ENCODE assay signal across 7 cellular contexts in the genomic region with DNA sequence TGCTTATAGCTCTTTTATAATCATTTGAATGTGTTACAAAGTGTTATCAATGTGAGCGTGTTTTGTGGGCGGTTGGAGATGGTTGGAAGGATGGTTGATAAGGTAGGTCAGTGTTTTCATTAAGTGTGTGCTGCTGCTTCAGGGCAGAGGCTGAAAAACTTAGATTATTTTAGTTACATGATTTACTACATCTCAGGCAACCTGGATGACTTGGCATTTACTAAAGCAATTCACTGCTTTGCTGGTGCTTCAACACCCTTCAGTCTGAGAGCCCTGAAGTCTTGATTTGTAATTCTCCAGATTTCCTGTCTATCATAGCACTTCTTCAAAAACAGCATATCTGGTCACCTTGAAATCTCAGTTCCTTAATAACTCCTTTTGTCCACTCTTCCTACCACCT. TPM values are rescaled to one million over a fixed set of nuclear protein-coding genes. Genes with fewer than 3 reads are reported as not detected.
DNase-seq lines count a peak whose midpoint lies in the region; ATAC-seq and TF ChIP-seq lines count a peak whose summit lies in the region.
"Not testable (repeated sequence)": the region's sequence is repeated elsewhere in the genome, so short reads cannot be mapped to it uniquely, and the experiment has no call there.

No MANE protein-coding gene starts in this region.

- H3K4me3 Mint-ChIP-seq in activated B cell treated with CpG ODN at 0.5 μM for 24 hours (peak overlapping the region; percentile 35), naive B cell (peak overlapping the region in 5 of 8 donors; percentile 4 to 18 (median 10))
- H3K4me3 Mint-ChIP-seq in stimulated activated naive B cell treated with anti-CD40 and anti-IgM and Interleukin-4, amounts not matched to agents 10 μg/mL and 1 μg/mL and 100 μg/mL, for 72 hours = not testable (repeated sequence)

- peak; percentile 36 for ATAC-seq in GM18858 (IDR thresholded peaks at IDR 0.05; ENCODE audit: unreplicated experiment)
- peak; percentile 56 for ATAC-seq in HG03108 (IDR thresholded peaks at IDR 0.05; ENCODE audit: unreplicated experiment)
- peak; percentile 60 for ATAC-seq in activated B cell treated with CpG ODN at 0.5 μM for 24 hours (ENCODE audit: low read depth)
- ATAC-seq in left colon = peak; percentile 25
- peak; percentile 75 to 77 for ATAC-seq in naive B cell (ENCODE audit: low read depth in 2 of 2)
- peak; percentile 70 to 85 for ATAC-seq in stimulated activated naive B cell treated with anti-CD40 and anti-IgM and Interleukin-4, amounts not matched to agents 10 μg/mL and 1 μg/mL and 100 μg/mL, for 72 hours (replicated peaks)

- H3K27ac Mint-ChIP-seq in activated B cell treated with CpG ODN at 0.5 μM for 24 hours; naive B cell; stimulated activated naive B cell treated with anti-CD40 and anti-IgM and Interleukin-4, amounts not matched to agents 10 μg/mL and 1 μg/mL and 100 μg/mL, for 72 hours: not testable (repeated sequence)

- H3K9me3 Mint-ChIP-seq in activated B cell treated with CpG ODN at 0.5 μM for 24 hours; naive B cell; stimulated activated naive B cell treated with anti-CD40 and anti-IgM and Interleukin-4, amounts not matched to agents 10 μg/mL and 1 μg/mL and 100 μg/mL, for 72 hours: not testable (repeated sequence)

- POLR2A ChIA-PET in activated B cell treated with CpG ODN at 0.5 μM for 24 hours (lab: Charles Lee) = not testable (repeated sequence)

- H3K4me1 Mint-ChIP-seq in activated B cell treated with CpG ODN at 0.5 μM for 24 hours (peaks cover 75% of the 10 kb centered on the region), naive B cell (peaks cover 54 to 77% (median 71%) of the 10 kb centered on the region in 3 donors)
- peaks cover 35 to 73% of the 10 kb centered on the region in 2 donors for H3K4me1 Mint-ChIP-seq in stimulated activated naive B cell treated with anti-CD40 and anti-IgM and Interleukin-4, amounts not matched to agents 10 μg/mL and 1 μg/mL and 100 μg/mL, for 72 hours

- DNase-seq in NOMO-1 treated with DMSO at 0.1 percent for 48 hours (lab: John Stamatoyannopoulos, UW; ENCODE audit: unreplicated experiment) (peak; percentile 59), naive B cell (peak; percentile 15)
- DNase-seq in activated B cell treated with CpG ODN at 0.5 μM for 24 hours; left colon; stimulated activated naive B cell treated with anti-CD40 and anti-IgM and Interleukin-4, amounts not matched to agents 10 μg/mL and 1 μg/mL and 100 μg/mL, for 72 hours: not testable (repeated sequence)

- not testable (repeated sequence) for TF ChIP-seq CTCF in activated B cell treated with CpG ODN at 0.5 μM for 24 hours (IDR thresholded peaks at IDR 0.05)

- not testable (repeated sequence) for H3K27me3 Mint-ChIP-seq in activated B cell treated with CpG ODN at 0.5 μM for 24 hours; naive B cell; stimulated activated naive B cell treated with anti-CD40 and anti-IgM and Interleukin-4, amounts not matched to agents 10 μg/mL and 1 μg/mL and 100 μg/mL, for 72 hours

- CTCF ChIA-PET in activated B cell treated with CpG ODN at 0.5 μM for 24 hours (lab: Charles Lee) = not testable (repeated sequence)

- intact Hi-C loops in activated B cell treated with CpG ODN at 0.5 μM for 24 hours (cut with micrococcal nuclease) = loop anchor here (1.0 kb wide), 1 partner anchor 10 kb away; no protein-coding TSS in a partner anchor
- intact Hi-C loops in left colon (cut with DNase I, micrococcal nuclease) = not testable (repeated sequence)

- not testable (repeated sequence) for H3K36me3 Mint-ChIP-seq in activated B cell treated with CpG ODN at 0.5 μM for 24 hours (ENCODE audit: low read depth); naive B cell
- peaks cover 4 to 10% of the 10 kb centered on the region in 2 donors for H3K36me3 Mint-ChIP-seq in stimulated activated naive B cell treated with anti-CD40 and anti-IgM and Interleukin-4, amounts not matched to agents 10 μg/mL and 1 μg/mL and 100 μg/mL, for 72 hours

RNA-seq across cellular contexts. Expression of gene ZNRF2, which starts 11.9 kb away (rescaled TPM):
- total RNA-seq in activated B cell treated with CpG ODN at 0.5 μM for 24 hours (18.7 and 21.4 TPM in 2 replicates), left colon (10 to 100 TPM; 50.3 TPM)
- 1 to 10 TPM in 5 of 6 donors, under 1 TPM in 1; 0.84 to 7.7 (median 2.8) TPM for polyA plus RNA-seq in naive B cell (ENCODE audit: low read depth in 6 of 6)

Comparison
In these comparisons a context has a peak if more than half of its experiments do, and no peak if none do; other contexts are left out.
1. ATAC-seq: peak in every context shown above with its lines; median percentile 78 in stimulated activated naive B cell treated with anti-CD40 and anti-IgM and Interleukin-4, amounts not matched to agents 10 μg/mL and 1 μg/mL and 100 μg/mL, for 72 hours; 76 in naive B cell; 60 in activated B cell treated with CpG ODN at 0.5 μM for 24 hours; 56 in HG03108; 36 in GM18858; 25 in left colon.